17 cellular contexts compared by ENCODE assay signal in the genomic region with DNA sequence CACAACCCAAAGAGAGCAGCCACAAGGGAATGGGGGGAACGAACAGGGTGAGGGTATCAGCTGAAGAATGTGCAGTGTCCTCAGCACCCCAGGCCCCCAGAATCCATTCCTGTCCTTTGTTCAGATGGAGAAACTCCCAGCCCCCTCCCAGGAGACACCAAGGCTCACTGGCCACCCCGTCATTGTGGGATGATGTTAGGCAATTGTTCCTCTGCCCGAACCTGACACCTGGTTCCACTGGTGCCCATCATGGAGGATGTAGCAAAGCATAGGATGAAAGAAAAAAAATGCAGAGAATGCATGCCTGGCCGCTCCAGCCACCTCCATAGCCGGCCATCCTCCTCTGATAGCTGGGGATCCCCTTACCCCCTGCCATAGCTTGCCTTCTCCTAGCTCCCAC.
DNase-seq lines count a peak whose midpoint lies in the region; ATAC-seq, FAIRE-seq and TF ChIP-seq lines count a peak whose summit lies in the region.
"Had no signal": no experiment of that assay in that cellular context is flagged by ENCODE, and none has a peak within 500 bp of the region (broad histone marks: within the 10 kb centered on the region; RNA-seq: fewer than 3 reads in every experiment).

No MANE protein-coding gene starts in this region.

- TF ChIP-seq EP300 in esophagus muscularis mucosa (IDR thresholded peaks at IDR 0.05) = no peak
- no peak for TF ChIP-seq EP300 in HepG2 (IDR thresholded peaks at IDR 0.05; ENCODE audit: low read depth in 2 of 2, low read length in 2 of 2)
- no peak for TF ChIP-seq EP300 in HepG2 (CRISPR knock-in tag; IDR thresholded peaks at IDR 0.05; ENCODE audit: borderline replicate concordance)

- no TSS peak for BruUV-seq in HepG2 (replicated peaks; lab: Mats Ljungman, UMichigan)

- 94% methylated on average over 5 of the region's 5 CpGs for WGBS in esophagus muscularis mucosa
- WGBS in neuronal stem cell (ENCODE audit: extremely low coverage in 2 of 2, insufficient read length in 2 of 2, insufficient replicate concordance in 1 of 2), 2 donors = no CpG with 5 or more reads among the region's 5 CpGs
- 3% methylated on average over 5 of the region's 5 CpGs for WGBS in HepG2 (ENCODE audit: low lambda C conversion rate)

- H3K79me2 ChIP-seq in HepG2 (ENCODE audit: insufficient read depth, low read length) = no peaks in the 10 kb centered on the region

- no peak overlapping the region for H2BK120ac ChIP-seq in neuronal stem cell (ENCODE audit: low read depth, low read length)

- H3K36me3 ChIP-seq in esophagus muscularis mucosa (no peaks in the 10 kb centered on the region), neuronal stem cell (replicated peaks in 1 of 2; ENCODE audit: control insufficient read depth in 2 of 2, insufficient read depth in 2 of 2, low read length in 2 of 2) (no peaks in the 10 kb centered on the region), HepG2 (replicated peaks in 1 of 2; ENCODE audit: control insufficient read depth in 1 of 2, insufficient read depth in 2 of 2, low read length in 2 of 2) (no peaks in the 10 kb centered on the region)
- H3K36me3 ChIP-seq: BLaER1 had no signal

- no peaks in the 10 kb centered on the region for H3K27me3 ChIP-seq in esophagus muscularis mucosa
- no peaks in the 10 kb centered on the region for H3K27me3 ChIP-seq in neuronal stem cell (ENCODE audit: control insufficient read depth in 3 of 3, insufficient read depth in 3 of 3, low read depth in 1 of 3, low read length in 3 of 3)
- H3K27me3 ChIP-seq in HepG2 (ENCODE audit: control insufficient read depth in 1 of 2, insufficient read depth in 2 of 2, low read length in 2 of 2) = peaks cover 2 to 44% of the 10 kb centered on the region in 2 experiments; a peak in 4 of 5 replicates
- H3K27me3 ChIP-seq: BLaER1 had no signal

- H2BK5ac ChIP-seq in neuronal stem cell (ENCODE audit: low read length) = no peak overlapping the region

- no peak overlapping the region for H2AFZ ChIP-seq in neuronal stem cell (ENCODE audit: low read length)
- H2AFZ ChIP-seq in HepG2 (ENCODE audit: low read length) = no peak overlapping the region
- H2AFZ ChIP-seq: GM23338 had no signal

- H3K23ac ChIP-seq in neuronal stem cell (ENCODE audit: low read depth, low read length, poor library complexity) = no peak overlapping the region

- H3K4me1 ChIP-seq in esophagus muscularis mucosa = peaks cover 0 to 21% (median 17%) of the 10 kb centered on the region in 4 donors
- H3K4me1 ChIP-seq in neuronal stem cell (ENCODE audit: control insufficient read depth in 2 of 2, insufficient read depth in 1 of 2, low read depth in 1 of 2, low read length in 2 of 2) = peaks cover 0 to 10% of the 10 kb centered on the region in 2 donors
- H3K4me1 ChIP-seq in HepG2 (ENCODE audit: insufficient read depth, low read length) = no peaks in the 10 kb centered on the region

- FAIRE-seq in HepG2 (lab: Jason Lieb, UNC) = no peak
- FAIRE-seq: H54 had no signal

- H3K4me3 ChIP-seq in esophagus muscularis mucosa (no peak overlapping the region), neuronal stem cell (ENCODE audit: low read length in 2 of 2) (no peak overlapping the region), HepG2 (replicated peaks in 1 of 3; ENCODE audit: insufficient read depth in 1 of 3, low read depth in 2 of 3, low read length in 3 of 3) (no peak overlapping the region)
- H3K4me3 ChIP-seq: BLaER1, GM23338 had no signal

- no peak for TF ChIP-seq POLR2A in esophagus muscularis mucosa (IDR thresholded peaks at IDR 0.05; ENCODE audit: low read depth)
- no peak for TF ChIP-seq POLR2A in HepG2 (IDR thresholded peaks at IDR 0.05; ENCODE audit: insufficient read depth in 1 of 2, low read depth in 2 of 2, low read length in 2 of 2)

- H2AK5ac ChIP-seq in neuronal stem cell (ENCODE audit: low read depth, low read length) = no peak overlapping the region

- TF ChIP-seq CTCF in esophagus muscularis mucosa (IDR thresholded peaks at IDR 0.05) = no peak
- TF ChIP-seq CTCF in HepG2 (CRISPR knock-in tag; IDR thresholded peaks at IDR 0.05) = no peak

- no peak overlapping the region for H4K8ac ChIP-seq in neuronal stem cell (ENCODE audit: low read depth, low read length)

- H3K27ac ChIP-seq in esophagus muscularis mucosa (replicated peaks in 1 of 4) (no peak overlapping the region), neuronal stem cell (replicated peaks; ENCODE audit: low read length) (no peak overlapping the region), HepG2 (ENCODE audit: extremely low read length, insufficient read depth, low read length) (no peak overlapping the region)
- H3K27ac ChIP-seq: BLaER1 had no signal

- POLR2A ChIA-PET in HepG2 (lab: Yijun Ruan, JAX) = no interaction called here

- H3K9me3 ChIP-seq in esophagus muscularis mucosa (no peaks in the 10 kb centered on the region), neuronal stem cell (replicated peaks in 1 of 2; ENCODE audit: control insufficient read depth in 2 of 2, insufficient read depth in 1 of 2, low read depth in 1 of 2, low read length in 2 of 2) (no peaks in the 10 kb centered on the region), HepG2 (ENCODE audit: low read length) (no peaks in the 10 kb centered on the region)

- H3K4ac ChIP-seq in neuronal stem cell (ENCODE audit: low read length) = no peak overlapping the region

- no peak overlapping the region for H2BK12ac ChIP-seq in neuronal stem cell (ENCODE audit: low read length)

- H3K9ac ChIP-seq in neuronal stem cell (ENCODE audit: low read depth, low read length, poor library complexity) = no peak overlapping the region
- H3K9ac ChIP-seq in HepG2 (ENCODE audit: insufficient read depth, low read depth, low read length) = no peak overlapping the region
- H3K9ac ChIP-seq: BLaER1 had no signal

- no peak for TF ChIP-seq RAD21 in HepG2 (CRISPR knock-in tag; IDR thresholded peaks at IDR 0.05)

- no peaks in the 10 kb centered on the region for H4K20me1 ChIP-seq in HepG2 (ENCODE audit: insufficient read depth, low read length)
- H4K20me1 ChIP-seq: BLaER1 had no signal

- H3K14ac ChIP-seq in neuronal stem cell (ENCODE audit: low read length) = peak overlapping the region; percentile 21

- H2BK15ac ChIP-seq in neuronal stem cell (ENCODE audit: low read length) = no peak overlapping the region

- in situ Hi-C loops in HepG2 (cut with HindIII; ENCODE audit: extremely low pct_ligation_motif_present, low pct_unique_long_range_greater_than_20kb) = no loop called here

- CTCF ChIA-PET in HepG2 (lab: Yijun Ruan, JAX; ENCODE audit: low intra/inter-chr PET ratio, low total read pairs) = no interaction called here

- intact Hi-C loops in esophagus muscularis mucosa (cut with DNase I) = no loop called here
- intact Hi-C loops in HepG2 (cut with micrococcal nuclease; ENCODE audit: unreplicated experiment) = no loop called here

- no peak overlapping the region for H4K91ac ChIP-seq in neuronal stem cell (ENCODE audit: low read depth, low read length, poor library complexity)

- peak overlapping the region; percentile 6 for H3K18ac ChIP-seq in neuronal stem cell (ENCODE audit: low read length)

- no peaks in the 10 kb centered on the region for H3K79me1 ChIP-seq in neuronal stem cell (ENCODE audit: low read depth, low read length)

- no peak overlapping the region for H3K4me2 ChIP-seq in neuronal stem cell (ENCODE audit: insufficient read depth, low read length, poor library complexity, severe bottlenecking)
- H3K4me2 ChIP-seq in HepG2 (ENCODE audit: low read depth, low read length) = no peak overlapping the region
- H3K4me2 ChIP-seq: BLaER1, GM23338 had no signal

- DNase-seq in activated CD8-positive, alpha-beta memory T cell treated with anti-CD3 and anti-CD28 coated beads, Interleukin-2, amount 50 U/mL, for 48 hours = peak; percentile 30
- DNase-seq in activated CD8-positive, alpha-beta memory T cell treated with anti-CD3 and anti-CD28 coated beads, Interleukin-2, amount 50 U/mL, for 4 hours = no peak
- DNase-seq in esophagus muscularis mucosa (ENCODE audit: extremely low spot score) (peak; percentile 79), neuronal stem cell (ENCODE audit: low spot score) (no peak), cerebellar nuclear complex (lab: John Stamatoyannopoulos, UW) (no peak), NCI-H2227 (lab: John Stamatoyannopoulos, UW; ENCODE audit: unreplicated experiment) (no peak), HepG2 (ENCODE audit: low spot score) (no peak)
- DNase-seq: 8988T; CD4-positive, alpha-beta memory T cell; DMS153; DMS79; GDM1; HCEC 1CT had no signal

- ATAC-seq in HG03196 (IDR thresholded peaks at IDR 0.05; ENCODE audit: unreplicated experiment) = no peak
- no peak for ATAC-seq in HepG2
- ATAC-seq: GM23338 had no signal

TF ChIP-seq in HepG2, 621 proteins besides CTCF, POLR2A, EP300 and RAD21:
- no peak for TF ChIP-seq SNRNP70 (IDR thresholded peaks at IDR 0.05; ENCODE audit: low read depth, low read length)
- TF ChIP-seq ZNF589 (CRISPR knock-in tag; conservative IDR thresholded peaks at IDR 0.05) = no peak

Comparison
In these comparisons a context has a peak if more than half of its experiments do, and no peak if none do; other contexts are left out.
1. DNase-seq: peak in activated CD8-positive, alpha-beta memory T cell treated with anti-CD3 and anti-CD28 coated beads, Interleukin-2, amount 50 U/mL, for 48 hours (single experiment) and esophagus muscularis mucosa (single experiment); none in activated CD8-positive, alpha-beta memory T cell treated with anti-CD3 and anti-CD28 coated beads, Interleukin-2, amount 50 U/mL, for 4 hours (single experiment), neuronal stem cell (single experiment), cerebellar nuclear complex (0 of 2), NCI-H2227 (single experiment) and HepG2 (single experiment).